In the genomic region with DNA sequence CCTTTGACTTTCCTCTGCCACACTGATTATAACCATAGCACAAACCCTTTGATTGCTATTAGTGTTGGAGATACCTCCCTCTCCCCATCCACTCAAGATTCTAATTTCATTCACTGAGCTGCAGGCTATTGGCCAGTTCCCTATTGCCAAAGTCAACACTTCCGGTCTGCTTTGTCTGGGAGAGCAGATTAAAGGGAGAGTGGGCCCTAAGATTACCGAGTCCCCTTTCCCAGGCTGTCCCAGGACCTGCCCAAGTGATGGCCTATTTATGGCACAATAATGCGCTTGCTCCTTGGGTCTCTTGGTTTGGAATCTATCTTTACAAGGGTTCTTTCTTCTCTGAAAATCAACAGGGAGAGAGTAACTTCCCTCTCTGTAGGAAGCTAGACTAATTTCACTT, we compare ENCODE assay signal across 29 cellular contexts. TPM values are rescaled to one million over a fixed set of nuclear protein-coding genes. Genes with fewer than 3 reads are reported as not detected.
DNase-seq lines count a peak whose midpoint lies in the region; ATAC-seq and TF ChIP-seq lines count a peak whose summit lies in the region.
"Had no signal": no experiment of that assay in that cellular context is flagged by ENCODE, and none has a peak within 500 bp of the region (broad histone marks: within the 10 kb centered on the region; RNA-seq: fewer than 3 reads in every experiment).

No MANE protein-coding gene starts in this region.

- no peak overlapping the region for H4K91ac ChIP-seq in mesenchymal stem cell (ENCODE audit: low read length)

- no peaks in the 10 kb centered on the region for H4K20me1 ChIP-seq in SK-N-SH (ENCODE audit: insufficient read depth)

- no peaks in the 10 kb centered on the region for H3K9me2 ChIP-seq in SK-N-SH

- POLR2A ChIA-PET in SK-N-SH (lab: Yijun Ruan, JAX) = no interaction called here
- POLR2A ChIA-PET in MCF 10A (lab: Yijun Ruan, JAX) = interaction anchor here (1.0 to 2.7 kb wide), 7 partner anchors 11 to 109 kb away, joined by 3 to 12 read pairs (median 5); a partner anchor contains a TSS
- POLR2A ChIA-PET in CD8-positive, alpha-beta memory T cell (lab: Charles Lee) = no interaction called here

- H3K4me2 ChIP-seq in SK-N-SH (peak overlapping the region; percentile 55), mesenchymal stem cell (ENCODE audit: low read length, poor library complexity, severe bottlenecking) (no peak overlapping the region)

- no peak for DNase-seq in SK-N-SH
- DNase-seq in MCF 10A (ENCODE audit: unreplicated experiment) = no peak
- DNase-seq in mesenchymal stem cell = no peak
- no peak for DNase-seq in testis
- no peak for DNase-seq in NCI-H1048 (lab: John Stamatoyannopoulos, UW)
- DNase-seq in CD8-positive, alpha-beta memory T cell = no peak
- DNase-seq: 8988T; activated CD8-positive, alpha-beta memory T cell treated with anti-CD3 and anti-CD28 coated beads for 24 hours; activated naive CD4-positive, alpha-beta T cell; activated T-cell treated with anti-CD3 and anti-CD28 coated beads, Interleukin-2, amount 50 U/mL, for 24 hours; amygdala; BE2C; DMS79; GF-D8; KBM-7; naive thymus-derived CD8-positive, alpha-beta T cell; NCI-H1436; NCI-H2107; NCI-H446 treated with DMSO at 0.1 percent for 48 hours; NK-92 treated with Interleukin-12 subunit alpha and Interleukin-12 subunit beta, amount 100 ng/mL, for 24 hours; right lobe of liver; stimulated activated naive CD8-positive, alpha-beta T cell treated with anti-CD3 and anti-CD28 coated beads, Interleukin-15, amount 100 ng/mL, for 72 hours; upper lobe of left lung had no signal

- H3K4me3 ChIP-seq in SK-N-SH (ENCODE audit: low read depth in 2 of 2, low read length in 1 of 2) (no peak overlapping the region), mesenchymal stem cell (ENCODE audit: insufficient read depth in 1 of 2, low read depth in 1 of 2, low read length in 2 of 2) (no peak overlapping the region), testis (no peak overlapping the region)
- no peak overlapping the region for H3K4me3 ChIP-seq in CD8-positive, alpha-beta memory T cell (ENCODE audit: low read length)
- H3K4me3 ChIP-seq: right lobe of liver, SJSA1, upper lobe of left lung had no signal

- 88% methylated on average over 3 of the region's 3 CpGs for WGBS in SK-N-SH (ENCODE audit: low lambda C conversion rate)
- WGBS in mesenchymal stem cell = 94% methylated on average over 3 of the region's 3 CpGs
- 49 to 58% methylated on average over 3 of the region's 3 CpGs for WGBS in testis, 2 donors

- no peak overlapping the region for H2AK5ac ChIP-seq in mesenchymal stem cell (ENCODE audit: low read length, severe bottlenecking)

- no peak overlapping the region for H2BK15ac ChIP-seq in mesenchymal stem cell (ENCODE audit: low read depth, poor library complexity, severe bottlenecking)

- H3K79me2 ChIP-seq in SK-N-SH (ENCODE audit: insufficient read depth) = no peaks in the 10 kb centered on the region
- H3K79me2 ChIP-seq: parathyroid adenoma had no signal

- no peak overlapping the region for H3K9ac ChIP-seq in SK-N-SH
- peak overlapping the region; percentile 40 for H3K9ac ChIP-seq in mesenchymal stem cell (ENCODE audit: low read length)
- H3K9ac ChIP-seq: parathyroid adenoma had no signal

- H3F3A ChIP-seq in SK-N-SH (replicated peaks; ENCODE audit: insufficient read depth) = peaks cover 50% of the 10 kb centered on the region

- H4K8ac ChIP-seq in mesenchymal stem cell (ENCODE audit: low read length) = no peak overlapping the region

- no peaks in the 10 kb centered on the region for H3K27me3 Mint-ChIP-seq in MCF 10A (ENCODE audit: insufficient read depth, unreplicated experiment)
- no peaks in the 10 kb centered on the region for H3K27me3 Mint-ChIP-seq in CD8-positive, alpha-beta memory T cell
- H3K27me3 Mint-ChIP-seq: activated T-cell treated with anti-CD3 and anti-CD28 coated beads, Interleukin-2, amount 50 U/mL, for 24 hours; naive thymus-derived CD8-positive, alpha-beta T cell; stimulated activated naive CD8-positive, alpha-beta T cell treated with anti-CD3 and anti-CD28 coated beads, Interleukin-15, amount 100 ng/mL, for 72 hours had no signal

- H3K4me1 ChIP-seq in SK-N-SH (ENCODE audit: control insufficient read depth in 1 of 2, insufficient read depth in 2 of 2, low read depth in 1 of 2, low read length in 1 of 2) (peaks cover 7 to 43% of the 10 kb centered on the region in 2 experiments; a peak in 3 of 4 replicates), mesenchymal stem cell (ENCODE audit: control insufficient read depth, insufficient read depth, low read depth, low read length) (peaks cover 7% of the 10 kb centered on the region), testis (peaks cover 42% of the 10 kb centered on the region)
- H3K4me1 ChIP-seq in CD8-positive, alpha-beta memory T cell (ENCODE audit: insufficient read depth, low read length) = no peaks in the 10 kb centered on the region
- H3K4me1 ChIP-seq: BE2C had no signal

- no peak overlapping the region for H2BK5ac ChIP-seq in mesenchymal stem cell (ENCODE audit: low read depth, low read length, poor library complexity, severe bottlenecking)

- no peaks in the 10 kb centered on the region for H3K27me3 ChIP-seq in SK-N-SH (ENCODE audit: insufficient read depth)
- no peaks in the 10 kb centered on the region for H3K27me3 ChIP-seq in mesenchymal stem cell (ENCODE audit: control insufficient read depth in 1 of 2, insufficient read depth in 1 of 2, low read length in 2 of 2)
- no peaks in the 10 kb centered on the region for H3K27me3 ChIP-seq in testis
- no peaks in the 10 kb centered on the region for H3K27me3 ChIP-seq in CD8-positive, alpha-beta memory T cell (ENCODE audit: insufficient read depth, low read length, poor library complexity, severe bottlenecking)
- H3K27me3 ChIP-seq: BE2C, right lobe of liver, SJSA1, upper lobe of left lung had no signal

- no peak overlapping the region for H3K4me3 Mint-ChIP-seq in MCF 10A (ENCODE audit: unreplicated experiment)
- H3K4me3 Mint-ChIP-seq in CD8-positive, alpha-beta memory T cell = no peak overlapping the region
- H3K4me3 Mint-ChIP-seq: activated T-cell treated with anti-CD3 and anti-CD28 coated beads, Interleukin-2, amount 50 U/mL, for 24 hours; naive thymus-derived CD8-positive, alpha-beta T cell; stimulated activated naive CD8-positive, alpha-beta T cell treated with anti-CD3 and anti-CD28 coated beads, Interleukin-15, amount 100 ng/mL, for 72 hours; T-helper 1 cell treated with Interleukin-12 subunit alpha and Interleukin-12 subunit beta and Interleukin-4 antibody, amounts not matched to agents 30 μg/mL and 1 μg/mL, for 36 hours had no signal

- H3K18ac ChIP-seq in mesenchymal stem cell (ENCODE audit: low read depth in 1 of 2, low read length in 2 of 2) = peak overlapping the region in 1 of 2 experiments; percentile 64

- CTCF ChIA-PET in SK-N-SH (lab: Yijun Ruan, JAX) (interaction anchor here (0.6 to 1.7 kb wide), 3 partner anchors 20 to 153 kb away, joined by 3 to 9 read pairs (median 4); a partner anchor contains a TSS), MCF 10A (lab: Yijun Ruan, JAX) (interaction anchor here (0.6 to 2.9 kb wide), 5 partner anchors 11 to 1413 kb away, joined by 3 to 13 read pairs (median 6); a partner anchor contains a TSS)
- CTCF ChIA-PET in CD8-positive, alpha-beta memory T cell (lab: Charles Lee) = interaction anchor here (0.7 to 1.4 kb wide), 5 partner anchors 10 to 46 kb away, joined by 3 read pairs; no protein-coding TSS in a partner anchor

- intact Hi-C loops in MCF 10A (cut with micrococcal nuclease) (loop anchor here (5.0 kb wide), 1 partner anchor 33 kb away; no protein-coding TSS in a partner anchor), testis (cut with DNase I; ENCODE audit: low total_unique reads) (no loop called here)

- no TSS peak for BruUV-seq in MCF 10A (replicated peaks; lab: Mats Ljungman, UMichigan)

- no peak for TF ChIP-seq RAD21 in SK-N-SH (IDR thresholded peaks at IDR 0.05; ENCODE audit: low read length)

- TF ChIP-seq EP300 in SK-N-SH (IDR thresholded peaks at IDR 0.05; ENCODE audit: borderline replicate concordance in 1 of 2, low read depth in 1 of 2, low read length in 1 of 2) = no peak

- no peak for TF ChIP-seq POLR2A in testis (IDR thresholded peaks at IDR 0.05)

- H3K36me3 ChIP-seq in SK-N-SH (replicated peaks in 1 of 2; ENCODE audit: control insufficient read depth in 1 of 2, insufficient read depth in 2 of 2, low read length in 1 of 2) = peaks cover 35 to 45% of the 10 kb centered on the region in 2 experiments
- peaks cover 26 to 28% of the 10 kb centered on the region in 2 experiments for H3K36me3 ChIP-seq in mesenchymal stem cell (ENCODE audit: control insufficient read depth in 1 of 2, insufficient read depth in 2 of 2, low read depth in 1 of 2, low read length in 2 of 2)
- H3K36me3 ChIP-seq in testis (ENCODE audit: low read depth, missing control alignments) = no peaks in the 10 kb centered on the region
- no peaks in the 10 kb centered on the region for H3K36me3 ChIP-seq in CD8-positive, alpha-beta memory T cell (ENCODE audit: insufficient read depth, low read length)
- H3K36me3 ChIP-seq: BE2C, right lobe of liver had no signal

- TF ChIP-seq CTCF in SK-N-SH (IDR thresholded peaks at IDR 0.05) (no peak), MCF 10A (IDR thresholded peaks at IDR 0.05; ENCODE audit: unreplicated experiment) (no peak), testis (IDR thresholded peaks at IDR 0.05) (no peak)

- H3K79me1 ChIP-seq in mesenchymal stem cell (replicated peaks; ENCODE audit: low read length, poor library complexity, severe bottlenecking) = peaks cover 4% of the 10 kb centered on the region

- H3K4me1 Mint-ChIP-seq in MCF 10A (ENCODE audit: insufficient read depth, unreplicated experiment) = peaks cover 30% of the 10 kb centered on the region
- H3K4me1 Mint-ChIP-seq in CD8-positive, alpha-beta memory T cell = peaks cover 14 to 16% (median 15%) of the 10 kb centered on the region in 3 donors

- peaks cover 14% of the 10 kb centered on the region for H3K36me3 Mint-ChIP-seq in MCF 10A (ENCODE audit: insufficient read depth, unreplicated experiment)
- peaks cover 0 to 35% (median 5%) of the 10 kb centered on the region in 3 donors for H3K36me3 Mint-ChIP-seq in CD8-positive, alpha-beta memory T cell

- H3K23ac ChIP-seq in mesenchymal stem cell (ENCODE audit: low read length in 2 of 2) = no peak overlapping the region

- no peak overlapping the region for H3K14ac ChIP-seq in mesenchymal stem cell (ENCODE audit: low read length in 2 of 2)

- peak overlapping the region in 1 of 2 experiments; percentile 31 for H2BK12ac ChIP-seq in mesenchymal stem cell (ENCODE audit: low read length in 2 of 2)

- no peak for ATAC-seq in SK-N-SH treated with all-trans-retinoic acid at 6 μM for 48 hours
- ATAC-seq in HG02885 (IDR thresholded peaks at IDR 0.05; ENCODE audit: poor library complexity, unreplicated experiment) = no peak
- ATAC-seq: naive thymus-derived CD8-positive, alpha-beta T cell; Panc1; right lobe of liver; stimulated activated naive CD8-positive, alpha-beta T cell treated with anti-CD3 and anti-CD28 coated beads, Interleukin-15, amount 100 ng/mL, for 72 hours had no signal

- H2BK120ac ChIP-seq in mesenchymal stem cell (ENCODE audit: low read depth, low read length) = no peak overlapping the region

- H3K27ac ChIP-seq in SK-N-SH (ENCODE audit: low read depth in 2 of 2, low read length in 1 of 2) (peak overlapping the region; percentile 71 to 74; a peak in 3 of 4 replicates), mesenchymal stem cell (ENCODE audit: low read length, poor library complexity, severe bottlenecking) (no peak overlapping the region), testis (peak overlapping the region; percentile 63 to 66)
- H3K27ac ChIP-seq in CD8-positive, alpha-beta memory T cell (ENCODE audit: low read depth, low read length) = no peak overlapping the region
- H3K27ac ChIP-seq: parathyroid adenoma, right lobe of liver had no signal

- H2AFZ ChIP-seq in SK-N-SH (ENCODE audit: low read depth) (no peak overlapping the region), mesenchymal stem cell (ENCODE audit: low read depth, low read length) (no peak overlapping the region)
- H2AFZ ChIP-seq: parathyroid adenoma had no signal

- peak overlapping the region; percentile 75 for H3K27ac Mint-ChIP-seq in MCF 10A (ENCODE audit: low read depth, unreplicated experiment)
- peak overlapping the region in 4 of 8 donors; percentile 11 to 64 (median 56) for H3K27ac Mint-ChIP-seq in CD8-positive, alpha-beta memory T cell
- H3K27ac Mint-ChIP-seq: T-helper 1 cell treated with Interleukin-12 subunit alpha and Interleukin-12 subunit beta and Interleukin-4 antibody, amounts not matched to agents 30 μg/mL and 1 μg/mL, for 36 hours had no signal

- H3K9me3 Mint-ChIP-seq in MCF 10A (ENCODE audit: unreplicated experiment) = no peaks in the 10 kb centered on the region
- no peaks in the 10 kb centered on the region for H3K9me3 Mint-ChIP-seq in CD8-positive, alpha-beta memory T cell
- H3K9me3 Mint-ChIP-seq: activated T-cell treated with anti-CD3 and anti-CD28 coated beads, Interleukin-2, amount 50 U/mL, for 24 hours; naive thymus-derived CD8-positive, alpha-beta T cell; stimulated activated naive CD8-positive, alpha-beta T cell treated with anti-CD3 and anti-CD28 coated beads, Interleukin-15, amount 100 ng/mL, for 72 hours; T-helper 1 cell treated with Interleukin-12 subunit alpha and Interleukin-12 subunit beta and Interleukin-4 antibody, amounts not matched to agents 30 μg/mL and 1 μg/mL, for 36 hours had no signal

- peak overlapping the region in 1 of 2 experiments; percentile 71 for H3K4ac ChIP-seq in mesenchymal stem cell (ENCODE audit: low read depth in 1 of 2, low read length in 2 of 2)

- H3K9me3 ChIP-seq in SK-N-SH (no peaks in the 10 kb centered on the region), mesenchymal stem cell (ENCODE audit: control insufficient read depth, low read length) (no peaks in the 10 kb centered on the region), testis (no peaks in the 10 kb centered on the region)
- no peaks in the 10 kb centered on the region for H3K9me3 ChIP-seq in CD8-positive, alpha-beta memory T cell (ENCODE audit: low read length)
- H3K9me3 ChIP-seq: BE2C, right lobe of liver, SJSA1, upper lobe of left lung had no signal

RNA-seq across cellular contexts. Expression of a gene that starts 42.9 kb away (rescaled TPM):
- polyA plus RNA-seq in SK-N-SH (2012; rRNA removed) (34.4 and 58.8 TPM in 2 replicates), testis (ENCODE audit: insufficient read depth, low read depth, low replicate concordance) (23.3 TPM)
- polyA plus RNA-seq in SK-N-SH (2012; cell fraction: cytosol; rRNA removed) = 30.9 and 41.3 TPM in 2 replicates
- 136 and 138 TPM in 2 replicates for polyA plus RNA-seq in SK-N-SH (2012; cell fraction: nucleus; rRNA removed)
- total RNA-seq in MCF 10A (2022) (9.1 and 16.8 TPM in 2 replicates), testis (10 to 100 TPM; 19.6 to 45.3 TPM)
- 16.6 TPM for polyA plus RNA-seq in mesenchymal stem cell (2013, experiment 1 of 2)
- 16.0 TPM for polyA plus RNA-seq in mesenchymal stem cell (2013, experiment 2 of 2)
- total RNA-seq in CD8-positive, alpha-beta memory T cell = under 1 TPM; 0.24 to 0.42 TPM
- polyA plus RNA-seq in CD8-positive, alpha-beta memory T cell = 0.83 TPM

RNA-seq across cellular contexts. Expression of a gene that starts 57.9 kb away (rescaled TPM):
- polyA plus RNA-seq in SK-N-SH (2012; rRNA removed) = 35.1 and 50.8 TPM in 2 replicates
- polyA plus RNA-seq in SK-N-SH (2012; cell fraction: cytosol; rRNA removed) = 27.0 and 33.1 TPM in 2 replicates
- polyA plus RNA-seq in SK-N-SH (2012; cell fraction: nucleus; rRNA removed) = 62.9 and 79.3 TPM in 2 replicates
- 27.7 and 29.8 TPM in 2 replicates for total RNA-seq in MCF 10A (2022)
- polyA plus RNA-seq in mesenchymal stem cell (2013, experiment 1 of 2) = 20.3 TPM
- 20.0 TPM for polyA plus RNA-seq in mesenchymal stem cell (2013, experiment 2 of 2)
- 10 to 100 TPM; 58.8 to 69.9 TPM for total RNA-seq in testis
- 47.7 TPM for polyA plus RNA-seq in testis (ENCODE audit: insufficient read depth, low read depth, low replicate concordance)
- 10 to 100 TPM; 37.0 to 37.7 TPM for total RNA-seq in CD8-positive, alpha-beta memory T cell
- polyA plus RNA-seq in CD8-positive, alpha-beta memory T cell = 28.6 TPM

RNA-seq across cellular contexts. Expression of a gene that starts 58.0 kb away (rescaled TPM):
- polyA plus RNA-seq in SK-N-SH (2012; rRNA removed) (42.6 and 56.7 TPM in 2 replicates), testis (ENCODE audit: insufficient read depth, low read depth, low replicate concordance) (43.5 TPM)
- 65.7 and 79.5 TPM in 2 replicates for polyA plus RNA-seq in SK-N-SH (2012; cell fraction: cytosol; rRNA removed)
- 20.8 and 36.2 TPM in 2 replicates for polyA plus RNA-seq in SK-N-SH (2012; cell fraction: nucleus; rRNA removed)
- total RNA-seq in MCF 10A (2022) (61.5 and 62.3 TPM in 2 replicates), testis (10 to 100 TPM; 29.9 to 30.9 TPM)
- 45.6 TPM for polyA plus RNA-seq in mesenchymal stem cell (2013, experiment 1 of 2)
- polyA plus RNA-seq in mesenchymal stem cell (2013, experiment 2 of 2) = 44.8 TPM
- total RNA-seq in CD8-positive, alpha-beta memory T cell = 10 to 100 TPM; 87.2 to 88.6 TPM
- polyA plus RNA-seq in CD8-positive, alpha-beta memory T cell = 33.0 TPM

Comparison
In these comparisons a context has a peak if more than half of its experiments do, and no peak if none do; other contexts are left out.
1. H3K27ac ChIP-seq: peak in SK-N-SH (2 of 2) and testis (2 of 2); none in mesenchymal stem cell (single experiment) and CD8-positive, alpha-beta memory T cell (single experiment).